Comparison of ENCODE assay signal across 12 cellular contexts in genomic region chr15:74816624-74817369, GRCh38. TPM values are rescaled to one million over a fixed set of nuclear protein-coding genes. Genes with fewer than 3 reads are reported as not detected.
DNase-seq lines count a peak whose midpoint lies in the region; FAIRE-seq and TF ChIP-seq lines count a peak whose summit lies in the region.
"Had no signal": no experiment of that assay in that cellular context is flagged by ENCODE, and none has a peak within 500 bp of the region (broad histone marks: within the 10 kb centered on the region; RNA-seq: fewer than 3 reads in every experiment).

No MANE protein-coding gene starts in this region.

- no peak overlapping the region for H2AFZ ChIP-seq in OCI-LY7 (ENCODE audit: low read length)

- no peaks in the 10 kb centered on the region for H3K36me3 ChIP-seq in bronchial epithelial cell (ENCODE audit: control insufficient read depth, insufficient read depth, low read length)
- H3K36me3 ChIP-seq in sigmoid colon: no peaks in the 10 kb centered on the region
- H3K36me3 ChIP-seq in OCI-LY7 (ENCODE audit: insufficient read depth, low read length): no peaks in the 10 kb centered on the region
- H3K36me3 ChIP-seq: thoracic aorta had no signal

- BruUV-seq in OCI-LY7 (replicated peaks; lab: Mats Ljungman, UMichigan): no TSS peak

- TF ChIP-seq EP300 in sigmoid colon (IDR thresholded peaks at IDR 0.05): no peak

- H3K4me1 ChIP-seq in sigmoid colon: peaks cover 0 to 29% (median 19%) of the 10 kb centered on the region in 4 donors
- H3K4me1 ChIP-seq in OCI-LY7 (ENCODE audit: insufficient read depth, low read length, poor library complexity, severe bottlenecking): peaks cover 33% of the 10 kb centered on the region

- POLR2A ChIA-PET in OCI-LY7 (lab: Charles Lee): no interaction called here

- no peak for TF ChIP-seq POLR2A in sigmoid colon (IDR thresholded peaks at IDR 0.05)

- H3K4me2 ChIP-seq in OCI-LY7 (ENCODE audit: low read length): no peak overlapping the region

- no peaks in the 10 kb centered on the region for H3K9me3 ChIP-seq in sigmoid colon
- no peaks in the 10 kb centered on the region for H3K9me3 ChIP-seq in OCI-LY7 (ENCODE audit: low read length)
- H3K9me3 ChIP-seq: thoracic aorta had no signal

- CTCF ChIA-PET in OCI-LY7 (lab: Charles Lee; ENCODE audit: unreplicated experiment): interaction anchor here (0.6 kb wide), 1 partner anchor 57 kb away, joined by 3 read pairs; no protein-coding TSS in a partner anchor

- H3K9me2 ChIP-seq in OCI-LY7 (ENCODE audit: insufficient read depth, low read length): no peaks in the 10 kb centered on the region

- no peak for FAIRE-seq in bronchial epithelial cell (lab: Jason Lieb, UNC)

- H3K27ac ChIP-seq in sigmoid colon: peak overlapping the region in 3 of 4 donors; percentile 35 to 61 (median 59)
- no peak overlapping the region for H3K27ac ChIP-seq in OCI-LY7 (ENCODE audit: low read depth, low read length, poor library complexity, severe bottlenecking)
- H3K27ac ChIP-seq: thoracic aorta had no signal

- DNase-seq in DMS 273 (lab: John Stamatoyannopoulos, UW; ENCODE audit: unreplicated experiment) (peak; percentile 53), DMS 273 treated with DMSO at 0.1 percent for 48 hours (lab: John Stamatoyannopoulos, UW) (no peak), bronchial epithelial cell (ENCODE audit: low read depth) (peak; percentile 9), sigmoid colon (no peak), AG08396 (ENCODE audit: low spot score) (no peak), OCI-LY7 (ENCODE audit: low spot score) (no peak)
- DNase-seq: 8988T; dorsolateral prefrontal cortex; naive thymus-derived CD8-positive, alpha-beta T cell; NCI-H1048; stimulated activated CD4-positive, alpha-beta T cell treated with anti-CD3 and anti-CD28 coated beads, Interleukin-4, amount 100 ng/mL, for 1 hour had no signal

- H3K79me2 ChIP-seq in OCI-LY7 (ENCODE audit: insufficient read depth, low read depth, low read length): no peaks in the 10 kb centered on the region

- H3K27me3 ChIP-seq in bronchial epithelial cell (ENCODE audit: control insufficient read depth, insufficient read depth, low read length) (no peaks in the 10 kb centered on the region), sigmoid colon (no peaks in the 10 kb centered on the region)

- no peaks in the 10 kb centered on the region for H4K20me1 ChIP-seq in OCI-LY7 (ENCODE audit: insufficient read depth, low read length)

- H3K4me3 ChIP-seq in bronchial epithelial cell (ENCODE audit: low read depth, low read length): no peak overlapping the region
- no peak overlapping the region for H3K4me3 ChIP-seq in sigmoid colon
- H3K4me3 ChIP-seq in OCI-LY7 (ENCODE audit: low read depth, low read length, poor library complexity, severe bottlenecking): no peak overlapping the region
- H3K4me3 ChIP-seq: dorsolateral prefrontal cortex, thoracic aorta had no signal

- TF ChIP-seq CTCF in bronchial epithelial cell (IDR thresholded peaks at IDR 0.05; ENCODE audit: insufficient read depth, low read length, severe bottlenecking) (no peak), sigmoid colon (IDR thresholded peaks at IDR 0.05) (no peak), OCI-LY7 (conservative IDR thresholded peaks at IDR 0.05; ENCODE audit: low read length) (no peak)

- 30 to 61% methylated on average over 19 of the region's 19 CpGs for whole genome bisulfite sequencing in sigmoid colon, 2 donors

- intact Hi-C loops in sigmoid colon (cut with DNase I) (loop anchor here (2.0 kb wide), 1 partner anchor 14 kb away; no protein-coding TSS in a partner anchor), OCI-LY7 (cut with micrococcal nuclease; ENCODE audit: unreplicated experiment) (no loop called here)

RNA-seq across cellular contexts. Expression of gene LMAN1L, which starts 4.2 kb away (rescaled TPM):
- total RNA-seq in bronchial epithelial cell (under 0.01 TPM in 1 of 2 replicates, not detected in the other), sigmoid colon (1 to 10 TPM in 1 of 4 donors, not detected in 3; 1.8 TPM), OCI-LY7 (2022) (0.37 and 0.38 TPM in 2 replicates)
- under 1 TPM in 1 of 3 donors, not detected in 2; 0.64 TPM for polyA plus RNA-seq in sigmoid colon
- total RNA-seq in OCI-LY7 (2014; rRNA removed; shearing (Covaris generic)): 0.09 TPM in 1 of 2 replicates, not detected in the other
- total RNA-seq: thoracic aorta had no signal
- polyA plus RNA-seq: naive thymus-derived CD8-positive, alpha-beta T cell had no signal

RNA-seq across cellular contexts. Expression of gene CPLX3, which starts 9.6 kb away (rescaled TPM):
- not detected in 2 replicates for total RNA-seq in bronchial epithelial cell
- under 1 TPM in 1 of 4 donors, not detected in 3; 0.41 TPM for total RNA-seq in sigmoid colon
- under 1 TPM in 1 of 3 donors, not detected in 2; 0.28 TPM for polyA plus RNA-seq in sigmoid colon
- 0.35 and 0.57 TPM in 2 replicates for total RNA-seq in OCI-LY7 (2014; rRNA removed; shearing (Covaris generic))
- total RNA-seq in OCI-LY7 (2022): 1.5 and 2.1 TPM in 2 replicates
- total RNA-seq: thoracic aorta had no signal
- polyA plus RNA-seq: naive thymus-derived CD8-positive, alpha-beta T cell had no signal

RNA-seq across cellular contexts. Expression of gene ULK3, which starts 26.2 kb away (rescaled TPM):
- total RNA-seq in bronchial epithelial cell: 17.4 and 23.6 TPM in 2 replicates
- total RNA-seq in sigmoid colon: 10 to 100 TPM; 21.1 to 46.8 (median 30.6) TPM
- 10 to 100 TPM; 46.9 to 48.6 (median 48.4) TPM for polyA plus RNA-seq in sigmoid colon
- total RNA-seq in OCI-LY7 (2014; rRNA removed; shearing (Covaris generic)): 22.2 and 31.7 TPM in 2 replicates
- 30.2 and 46.4 TPM in 2 replicates for total RNA-seq in OCI-LY7 (2022)

RNA-seq across cellular contexts. Expression of gene CSK, which starts 34.9 kb away (rescaled TPM):
- total RNA-seq in bronchial epithelial cell (28.9 and 29.2 TPM in 2 replicates), sigmoid colon (10 to 100 TPM in 3 of 4 donors, 1 to 10 TPM in 1; 9.7 to 22.4 (median 14.2) TPM), OCI-LY7 (2022) (318 and 355 TPM in 2 replicates)
- 100 to 1,000 TPM in 1 of 3 donors, 10 to 100 TPM in 2; 40.8 to 125 (median 55.0) TPM for polyA plus RNA-seq in sigmoid colon
- total RNA-seq in OCI-LY7 (2014; rRNA removed; shearing (Covaris generic)): 106 and 112 TPM in 2 replicates

RNA-seq across cellular contexts. Expression of gene SCAMP2, which starts 56.4 kb away (rescaled TPM):
- total RNA-seq in bronchial epithelial cell (20.5 and 30.7 TPM in 2 replicates), sigmoid colon (10 to 100 TPM; 27.8 to 37.8 (median 36.2) TPM), OCI-LY7 (2022) (50.7 and 55.2 TPM in 2 replicates)
- 100 to 1,000 TPM in 1 of 3 donors, 10 to 100 TPM in 2; 28.7 to 131 (median 33.0) TPM for polyA plus RNA-seq in sigmoid colon
- total RNA-seq in OCI-LY7 (2014; rRNA removed; shearing (Covaris generic)): 21.3 and 24.6 TPM in 2 replicates

Comparison
In these comparisons a context has a peak if more than half of its experiments do, and no peak if none do; other contexts are left out.
1. DNase-seq: peak in DMS 273 (single experiment) and bronchial epithelial cell (single experiment); none in DMS 273 treated with DMSO at 0.1 percent for 48 hours (single experiment), sigmoid colon (single experiment), AG08396 (single experiment) and OCI-LY7 (single experiment).